In genomic region chr15:88623061-88623460, GRCh38 we compare ENCODE assay signal across 8 cellular contexts. TPM values are rescaled to one million over a fixed set of nuclear protein-coding genes. Genes with fewer than 3 reads are reported as not detected.
DNase-seq lines count a peak whose midpoint lies in the region; ATAC-seq and TF ChIP-seq lines count a peak whose summit lies in the region.

No MANE protein-coding gene starts in this region.

- DNase-seq in Caki2 (ENCODE audit: low read depth) = peak; percentile 74
- peak; percentile 93 for DNase-seq in kidney glomerular epithelial cell (lab: John Stamatoyannopoulos, UW)
- no peak for DNase-seq in stomach
- DNase-seq in UCSD-AML1 (lab: John Stamatoyannopoulos, UW; ENCODE audit: unreplicated experiment) = no peak
- no peak for DNase-seq in inferior parietal cortex (ENCODE audit: extremely low spot score)

- H4K20me1 ChIP-seq in Loucy (ENCODE audit: insufficient read depth, low read length, poor library complexity, severe bottlenecking) = peaks cover 49% of the 10 kb centered on the region

- H3K27me3 ChIP-seq in Loucy (ENCODE audit: insufficient read depth, low read length, poor library complexity, severe bottlenecking) = peaks cover 7% of the 10 kb centered on the region
- H3K27me3 ChIP-seq in stomach = no peaks in the 10 kb centered on the region

- peak overlapping the region; percentile 98 for H3K4me3 Mint-ChIP-seq in activated naive CD4-positive, alpha-beta T cell treated with anti-CD3 and anti-CD28 coated beads, Interleukin-2, amount 50 U/mL, for 24 hours

- no peaks in the 10 kb centered on the region for H3K9me3 ChIP-seq in Loucy (ENCODE audit: insufficient read depth, low read depth, low read length)
- no peaks in the 10 kb centered on the region for H3K9me3 ChIP-seq in stomach

- WGBS in stomach, 5 donors = 63 to 74% (median 73%) methylated on average over 2 of the region's 2 CpGs

- peak overlapping the region in 4 of 5 donors; percentile 92 to 95 (median 94) for H3K27ac ChIP-seq in stomach

- no peaks in the 10 kb centered on the region for H3F3A ChIP-seq in Loucy (ENCODE audit: low read depth)

- H3K27ac Mint-ChIP-seq in activated naive CD4-positive, alpha-beta T cell treated with anti-CD3 and anti-CD28 coated beads, Interleukin-2, amount 50 U/mL, for 24 hours = peak overlapping the region; percentile 93

- no peaks in the 10 kb centered on the region for H3K27me3 Mint-ChIP-seq in activated naive CD4-positive, alpha-beta T cell treated with anti-CD3 and anti-CD28 coated beads, Interleukin-2, amount 50 U/mL, for 24 hours

- H3K36me3 ChIP-seq in Loucy (ENCODE audit: insufficient read depth, low read length) = peaks cover 17% of the 10 kb centered on the region; the same call in 1 of the 2 replicates
- peaks cover 3 to 24% (median 21%) of the 10 kb centered on the region in 4 donors for H3K36me3 ChIP-seq in stomach

- no peak for TF ChIP-seq POLR2A in stomach (IDR thresholded peaks at IDR 0.05)

- intact Hi-C loops in stomach (cut with DNase I; ENCODE audit: low total_unique reads) = no loop called here

- H3K4me2 ChIP-seq in Loucy (ENCODE audit: low read depth, low read length, poor library complexity, severe bottlenecking) = peak overlapping the region; percentile 93

- TF ChIP-seq CTCF in Loucy (conservative IDR thresholded peaks at IDR 0.05; ENCODE audit: low read length) (no peak), stomach (IDR thresholded peaks at IDR 0.05) (no peak)

- H3K9me2 ChIP-seq in Loucy (replicated peaks; ENCODE audit: low read depth, low read length) = no peaks in the 10 kb centered on the region

- TF ChIP-seq EP300 in stomach (IDR thresholded peaks at IDR 0.05) = no peak

- in situ Hi-C loops in Caki2 (cut with HindIII; ENCODE audit: low pct_unique_long_range_greater_than_20kb, low sequenced_read_pairs) = no loop called here

- H2AFZ ChIP-seq in Loucy (ENCODE audit: low read length) = no peak overlapping the region

- peaks cover 68% of the 10 kb centered on the region for H3K79me2 ChIP-seq in Loucy (ENCODE audit: insufficient read depth, low read length)

- peaks cover 58% of the 10 kb centered on the region for H3K4me1 Mint-ChIP-seq in activated naive CD4-positive, alpha-beta T cell treated with anti-CD3 and anti-CD28 coated beads, Interleukin-2, amount 50 U/mL, for 24 hours

- ATAC-seq in HG03520 (IDR thresholded peaks at IDR 0.05; ENCODE audit: unreplicated experiment) = no peak

- no peaks in the 10 kb centered on the region for H3K9me3 Mint-ChIP-seq in activated naive CD4-positive, alpha-beta T cell treated with anti-CD3 and anti-CD28 coated beads, Interleukin-2, amount 50 U/mL, for 24 hours

- peaks cover 44% of the 10 kb centered on the region for H3K4me1 ChIP-seq in Loucy (ENCODE audit: insufficient read depth, low read length, poor library complexity, severe bottlenecking)
- peaks cover 30 to 69% (median 55%) of the 10 kb centered on the region in 4 donors for H3K4me1 ChIP-seq in stomach

- peaks cover 28% of the 10 kb centered on the region for H3K36me3 Mint-ChIP-seq in activated naive CD4-positive, alpha-beta T cell treated with anti-CD3 and anti-CD28 coated beads, Interleukin-2, amount 50 U/mL, for 24 hours

- peak overlapping the region; percentile 100 for H3K9ac ChIP-seq in Loucy (ENCODE audit: low read depth, low read length, poor library complexity, severe bottlenecking)

- peak overlapping the region; percentile 84 for H3K4me3 ChIP-seq in Loucy (ENCODE audit: low read length, poor library complexity, severe bottlenecking)
- peak overlapping the region in 2 of 4 donors; percentile 80 to 99 for H3K4me3 ChIP-seq in stomach

RNA-seq across cellular contexts. Expression of gene AEN, which starts 1.9 kb away (rescaled TPM):
- total RNA-seq in Caki2 (2014; rRNA removed; shearing (Covaris generic); ENCODE audit: low replicate concordance) = 59.0 and 68.3 TPM in 2 replicates
- total RNA-seq in stomach = 10 to 100 TPM in 4 of 5 donors, 1 to 10 TPM in 1; 1.8 to 35.3 (median 19.9) TPM
- 10 to 100 TPM in 2 of 3 donors, 1 to 10 TPM in 1; 9.6 to 16.1 (median 12.1) TPM for polyA plus RNA-seq in stomach

RNA-seq across cellular contexts. Expression of gene ISG20, which starts 15.8 kb away (rescaled TPM):
- total RNA-seq in Caki2 (2014; rRNA removed; shearing (Covaris generic); ENCODE audit: low replicate concordance) = 0.75 and 7.2 TPM in 2 replicates
- total RNA-seq in stomach = 100 to 1,000 TPM in 1 of 5 donors, 10 to 100 TPM in 4; 15.6 to 104 (median 65.9) TPM
- 100 to 1,000 TPM in 1 of 3 donors, 10 to 100 TPM in 2; 51.9 to 137 (median 81.9) TPM for polyA plus RNA-seq in stomach

Comparison
In these comparisons a context has a peak if more than half of its experiments do, and no peak if none do; other contexts are left out.
1. DNase-seq: peak in Caki2 (single experiment) and kidney glomerular epithelial cell (single experiment); none in stomach (single experiment), UCSD-AML1 (single experiment) and inferior parietal cortex (single experiment).